13 cellular contexts compared by ENCODE assay signal in the genomic region with DNA sequence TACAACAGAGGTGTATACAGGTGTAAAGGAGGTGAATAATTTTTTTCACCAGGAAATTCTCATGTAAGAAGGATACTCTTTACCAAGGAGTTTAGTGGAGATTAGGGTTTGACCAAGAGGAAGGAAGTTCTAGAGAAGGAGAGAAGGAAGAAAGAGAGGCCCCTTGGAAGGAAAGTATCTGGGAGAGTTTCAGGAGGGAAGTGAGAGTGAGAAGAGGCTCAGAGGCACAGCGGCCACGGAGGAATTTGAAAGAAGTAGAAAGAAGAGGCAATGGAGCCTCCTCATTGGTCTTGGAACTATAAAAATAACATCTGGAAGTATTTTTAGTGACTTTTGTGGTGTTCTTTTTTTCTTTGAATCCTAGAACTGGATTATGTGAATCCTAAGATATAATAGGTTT. TPM values are rescaled to one million over a fixed set of nuclear protein-coding genes. Genes with fewer than 3 reads are reported as not detected.
"Had no signal": no experiment of that assay in that cellular context is flagged by ENCODE, and none has a peak within 500 bp of the region (broad histone marks: within the 10 kb centered on the region; RNA-seq: fewer than 3 reads in every experiment).

No MANE protein-coding gene starts in this region.

- ATAC-seq: lower lobe of right lung had no signal

- H3K27me3 ChIP-seq: brain microvascular endothelial cell had no signal

- H3K36me3 ChIP-seq: brain microvascular endothelial cell, esophagus squamous epithelium, lower lobe of right lung, sigmoid colon, spleen, stomach, thoracic aorta had no signal

- H3K4me3 ChIP-seq: coronary artery, esophagus squamous epithelium, lower lobe of right lung, sigmoid colon, spleen, stomach, thoracic aorta had no signal

- DNase-seq: activated CD4-positive, alpha-beta T cell treated with anti-CD3 and anti-CD28 coated beads, Interleukin-2, amount 10 ng/mL, durations not matched to agents 7 days and 5 days; brain microvascular endothelial cell; effector CD4-positive, alpha-beta T cell; esophagus squamous epithelium; foreskin fibroblast; lower lobe of right lung; sigmoid colon; spleen; stomach had no signal

- H3K27ac ChIP-seq: brain microvascular endothelial cell, coronary artery, esophagus squamous epithelium, lower lobe of right lung, sigmoid colon, spleen, stomach, thoracic aorta had no signal

- H3K9me3 ChIP-seq: lower lobe of right lung, sigmoid colon, thoracic aorta had no signal

RNA-seq across cellular contexts. Expression of a gene that starts 59.6 kb away (rescaled TPM):
- total RNA-seq: activated CD4-positive, alpha-beta T cell treated with anti-CD3 and anti-CD28 coated beads, Interleukin-2, amount 10 ng/mL, durations not matched to agents 7 days and 5 days; activated T-helper 1 cell treated with anti-CD3 and anti-CD28 coated beads, Interleukin-12 subunit alpha, Interleukin-12 subunit beta, Interleukin-2, Interleukin-4 antibody, amounts not matched to agents 30 ng/mL and 10 ng/mL and 1 ng/mL, durations not matched to agents 14 hours and 24 hours and 36 hours; T-helper 2 cell treated with Interferon-gamma antibody and Interleukin-4, amounts not matched to agents 100 ng/mL and 5 ng/mL, for 36 hours; thoracic aorta had no signal
